9 cellular contexts compared by ENCODE assay signal in the genomic region with DNA sequence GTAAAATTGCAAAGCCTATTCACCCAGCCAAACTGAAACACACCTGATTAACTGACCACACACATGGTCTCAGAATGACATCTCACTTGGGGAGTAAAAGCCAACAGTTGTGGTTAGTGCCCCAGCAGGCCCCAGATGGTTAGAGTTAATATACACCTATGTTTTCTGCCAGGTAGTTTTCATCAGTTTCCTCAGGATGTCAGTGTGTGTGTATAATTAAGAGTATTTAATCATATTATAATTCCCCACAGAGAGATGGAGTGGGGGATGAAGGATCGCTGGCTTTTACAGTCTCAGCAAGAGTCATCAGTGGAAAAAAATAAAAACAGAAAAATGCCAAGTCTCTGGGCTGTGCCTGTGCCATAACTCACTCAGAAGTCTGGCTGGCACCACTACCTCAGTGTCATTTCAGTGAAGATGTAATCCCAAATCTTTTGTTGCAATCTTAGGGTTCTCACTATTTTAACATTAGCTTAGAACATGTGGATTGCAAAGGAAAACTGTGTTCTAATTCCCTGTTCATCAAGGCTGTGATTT.
DNase-seq lines count a peak whose midpoint lies in the region; ATAC-seq and TF ChIP-seq lines count a peak whose summit lies in the region.
"Had no signal": no experiment of that assay in that cellular context is flagged by ENCODE, and none has a peak within 500 bp of the region (broad histone marks: within the 10 kb centered on the region; RNA-seq: fewer than 3 reads in every experiment).

No MANE protein-coding gene starts in this region.

- intact Hi-C loops in CD8-positive, alpha-beta T cell (cut with DNase I, micrococcal nuclease), result no loop called here
- intact Hi-C loops in left lung (cut with DNase I), result no loop called here
- intact Hi-C loops in cardiac septum (cut with DNase I), result no loop called here

- no peaks in the 10 kb centered on the region for H3K36me3 Mint-ChIP-seq in CD8-positive, alpha-beta T cell

- H3K4me3 Mint-ChIP-seq in CD8-positive, alpha-beta T cell, result no peak overlapping the region

- no peaks in the 10 kb centered on the region for H3K27me3 Mint-ChIP-seq in CD8-positive, alpha-beta T cell (ENCODE audit: low read depth)

- CTCF ChIA-PET in CD8-positive, alpha-beta T cell (lab: Charles Lee), result no interaction called here

- TF ChIP-seq CTCF in CD8-positive, alpha-beta T cell (IDR thresholded peaks at IDR 0.05), result no peak
- no peak for TF ChIP-seq CTCF in GM20000 (IDR thresholded peaks at IDR 0.05; ENCODE audit: extremely low read depth, missing control alignments)
- no peak for TF ChIP-seq CTCF in left lung (IDR thresholded peaks at IDR 0.05)

- no peaks in the 10 kb centered on the region for H3K9me3 ChIP-seq in CD8-positive, alpha-beta T cell (ENCODE audit: low read length)
- no peaks in the 10 kb centered on the region for H3K9me3 ChIP-seq in left lung

- peaks cover 54% of the 10 kb centered on the region for H3K4me1 Mint-ChIP-seq in CD8-positive, alpha-beta T cell (ENCODE audit: low read depth)

- ATAC-seq in CD8-positive, alpha-beta T cell, result no peak
- ATAC-seq in HG03520 (IDR thresholded peaks at IDR 0.05; ENCODE audit: unreplicated experiment) (peak; percentile 54), left lung (no peak)

- peaks cover 45% of the 10 kb centered on the region for H3K4me1 ChIP-seq in CD8-positive, alpha-beta T cell (ENCODE audit: insufficient read depth, low read length)
- H3K4me1 ChIP-seq in left lung, result peaks cover 21 to 66% of the 10 kb centered on the region in 2 donors

- POLR2A ChIA-PET in CD8-positive, alpha-beta T cell (lab: Charles Lee), result interaction anchor here (0.6 to 1.5 kb wide), 2 partner anchors 10 to 97 kb away, joined by 4 read pairs; no protein-coding TSS in a partner anchor

- no peak overlapping the region for H3K4me3 ChIP-seq in CD8-positive, alpha-beta T cell (ENCODE audit: low read depth, low read length)
- no peak overlapping the region for H3K4me3 ChIP-seq in left lung

- H3K27me3 ChIP-seq in CD8-positive, alpha-beta T cell (ENCODE audit: insufficient read depth, low read length), result no peaks in the 10 kb centered on the region
- no peaks in the 10 kb centered on the region for H3K27me3 ChIP-seq in left lung

- no peaks in the 10 kb centered on the region for H3K36me3 ChIP-seq in CD8-positive, alpha-beta T cell (ENCODE audit: insufficient read depth, low read length)
- no peaks in the 10 kb centered on the region for H3K36me3 ChIP-seq in left lung

- DNase-seq in CD8-positive, alpha-beta T cell, result no peak
- peak; percentile 32 for DNase-seq in GM20000 (ENCODE audit: low spot score)
- no peak for DNase-seq in left lung
- no peak for DNase-seq in ureter (ENCODE audit: low spot score)
- DNase-seq in SW 1271 (lab: John Stamatoyannopoulos, UW), result no peak
- DNase-seq in cardiac septum (ENCODE audit: low spot score), result no peak
- no peak for DNase-seq in globus pallidus (ENCODE audit: low spot score)
- DNase-seq: activated naive CD4-positive, alpha-beta T cell treated with anti-CD3 and anti-CD28 coated beads, Interleukin-2, amount 50 U/mL, for 16 hours had no signal

- no peaks in the 10 kb centered on the region for H3K9me3 Mint-ChIP-seq in CD8-positive, alpha-beta T cell

- no peak overlapping the region for H3K27ac ChIP-seq in CD8-positive, alpha-beta T cell (ENCODE audit: low read depth, low read length)
- H3K27ac ChIP-seq in left lung, result peak overlapping the region; percentile 79 to 81

- peak overlapping the region; percentile 85 for H3K27ac Mint-ChIP-seq in CD8-positive, alpha-beta T cell
